ENCODE assay signal across 22 cellular contexts in the genomic region with DNA sequence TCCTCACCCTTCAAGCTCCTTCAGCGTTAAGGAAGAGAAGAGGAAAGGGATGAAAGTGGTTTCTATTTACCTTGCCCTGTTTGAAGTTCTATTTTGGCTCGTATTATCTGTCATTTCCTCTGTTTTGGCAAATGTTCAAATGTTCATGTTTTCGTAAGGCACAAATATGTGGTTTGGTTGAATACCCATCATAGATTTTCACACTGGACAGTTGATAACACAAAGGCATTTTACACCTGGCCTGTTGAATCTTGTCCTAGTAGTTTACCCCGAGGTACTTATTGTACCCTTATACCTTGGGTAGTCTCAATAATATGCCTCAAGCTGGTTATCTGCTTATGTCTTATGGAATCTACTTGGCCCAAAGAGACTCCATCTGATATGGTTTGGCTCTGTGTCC.
"Had no signal": no experiment of that assay in that cellular context is flagged by ENCODE, and none has a peak within 500 bp of the region (broad histone marks: within the 10 kb centered on the region; RNA-seq: fewer than 3 reads in every experiment).

No MANE protein-coding gene starts in this region.

- H3K4me1 ChIP-seq: esophagus squamous epithelium, gastroesophageal sphincter, left ventricle myocardium inferior, lower lobe of right lung, pancreas, stomach had no signal

- ATAC-seq: effector memory CD8-positive, alpha-beta T cell; gastroesophageal sphincter; left cardiac atrium; lower lobe of right lung; pancreas; right cardiac atrium had no signal

- H3K27me3 Mint-ChIP-seq: effector memory CD8-positive, alpha-beta T cell; naive B cell; progenitor cell of endocrine pancreas had no signal

- H3K9me3 ChIP-seq: esophagus squamous epithelium, gastroesophageal sphincter, left ventricle myocardium inferior, lower lobe of right lung, pancreas, stomach had no signal

- H3K27me3 ChIP-seq: esophagus squamous epithelium, gastroesophageal sphincter, pancreas, stomach had no signal

- H3K27ac ChIP-seq: esophagus squamous epithelium, gastroesophageal sphincter, left ventricle myocardium inferior, lower lobe of right lung, pancreas, stomach had no signal

- H3K4me3 ChIP-seq: esophagus squamous epithelium, gastroesophageal sphincter, left ventricle myocardium inferior, lower lobe of right lung, pancreas, stomach had no signal

- H3K4me1 Mint-ChIP-seq: naive B cell, nephron had no signal

- H3K36me3 ChIP-seq: esophagus squamous epithelium, gastroesophageal sphincter, left ventricle myocardium inferior, lower lobe of right lung, pancreas, stomach had no signal

- H3K36me3 Mint-ChIP-seq: naive B cell had no signal

- H3K9me3 Mint-ChIP-seq: nephron had no signal

- DNase-seq: effector memory CD8-positive, alpha-beta T cell; esophagus squamous epithelium; foreskin fibroblast; glutamatergic neuron; kidney; left cardiac atrium; left ventricle myocardium inferior; lower lobe of right lung; mesenchymal stem cell; midbrain; naive B cell; occipital lobe; pancreas; right cardiac atrium; small intestine; stimulated activated CD4-positive, alpha-beta T cell treated with anti-CD3 and anti-CD28 coated beads, Interleukin-12 subunit alpha, Interleukin-12 subunit beta, amount 100 ng/mL, for 4 hours; stimulated activated naive CD4-positive, alpha-beta T cell; stomach; substantia nigra had no signal

- H3K4me3 Mint-ChIP-seq: effector memory CD8-positive, alpha-beta T cell; nephron had no signal

- H3K27ac Mint-ChIP-seq: effector memory CD8-positive, alpha-beta T cell; naive B cell; nephron; progenitor cell of endocrine pancreas had no signal
